Comparison of ENCODE assay signal across 23 cellular contexts in genomic region chr2:56505885-56506284, GRCh38.
DNase-seq lines count a peak whose midpoint lies in the region; ATAC-seq and TF ChIP-seq lines count a peak whose summit lies in the region.
"Had no signal": no experiment of that assay in that cellular context is flagged by ENCODE, and none has a peak within 500 bp of the region (broad histone marks: within the 10 kb centered on the region; RNA-seq: fewer than 3 reads in every experiment).

No MANE protein-coding gene starts in this region.

- H2AK5ac ChIP-seq in mesenchymal stem cell (ENCODE audit: low read length, severe bottlenecking) = no peak overlapping the region

- H3K9me3 ChIP-seq in adipocyte (ENCODE audit: control insufficient read depth, low read length) = no peaks in the 10 kb centered on the region
- no peaks in the 10 kb centered on the region for H3K9me3 ChIP-seq in mesenchymal stem cell (ENCODE audit: control insufficient read depth, low read length)
- H3K9me3 ChIP-seq in testis = no peaks in the 10 kb centered on the region
- H3K9me3 ChIP-seq in aorta (ENCODE audit: control insufficient read depth, low read length) = peaks cover 1% of the 10 kb centered on the region
- H3K9me3 ChIP-seq: A549, Caco-2, MG63, SK-N-SH had no signal

- H3K27me3 Mint-ChIP-seq in osteocyte (ENCODE audit: unreplicated experiment) = no peaks in the 10 kb centered on the region
- H3K27me3 Mint-ChIP-seq: CD4-positive, alpha-beta T cell; IgD-negative memory B cell had no signal

- H2AFZ ChIP-seq in mesenchymal stem cell (ENCODE audit: low read depth, low read length) = no peak overlapping the region

- H3K79me1 ChIP-seq in mesenchymal stem cell (replicated peaks; ENCODE audit: low read length, poor library complexity, severe bottlenecking) = no peaks in the 10 kb centered on the region

- no peaks in the 10 kb centered on the region for H3K27me3 ChIP-seq in adipocyte (replicated peaks; ENCODE audit: control insufficient read depth, insufficient read depth, low read length)
- H3K27me3 ChIP-seq in mesenchymal stem cell (ENCODE audit: control insufficient read depth in 1 of 2, insufficient read depth in 1 of 2, low read length in 2 of 2) = no peaks in the 10 kb centered on the region
- no peaks in the 10 kb centered on the region for H3K27me3 ChIP-seq in testis
- no peaks in the 10 kb centered on the region for H3K27me3 ChIP-seq in aorta (ENCODE audit: control insufficient read depth in 1 of 2, insufficient read depth in 2 of 2, low read length in 1 of 2)
- H3K27me3 ChIP-seq: MG63 had no signal

- H4K8ac ChIP-seq in mesenchymal stem cell (ENCODE audit: low read length) = no peak overlapping the region

- intact Hi-C loops in testis (cut with DNase I; ENCODE audit: low total_unique reads) = no loop called here
- intact Hi-C loops in aorta (cut with DNase I) = no loop called here

- H3K4me1 Mint-ChIP-seq in osteocyte (ENCODE audit: unreplicated experiment) = no peaks in the 10 kb centered on the region
- H3K4me1 Mint-ChIP-seq: IgD-negative memory B cell had no signal

- H3K36me3 Mint-ChIP-seq in osteocyte (ENCODE audit: unreplicated experiment) = no peaks in the 10 kb centered on the region
- H3K36me3 Mint-ChIP-seq: IgD-negative memory B cell had no signal

- H3K4me3 ChIP-seq in adipocyte (ENCODE audit: low read length) (no peak overlapping the region), mesenchymal stem cell (ENCODE audit: insufficient read depth in 1 of 2, low read depth in 1 of 2, low read length in 2 of 2) (no peak overlapping the region), testis (no peak overlapping the region), aorta (ENCODE audit: low read length in 2 of 2) (no peak overlapping the region)
- H3K4me3 ChIP-seq: A549, MG63 had no signal

- H3K4me2 ChIP-seq in mesenchymal stem cell (ENCODE audit: low read length, poor library complexity, severe bottlenecking) = no peak overlapping the region
- H3K4me2 ChIP-seq: A549, SK-N-SH had no signal

- H3K36me3 ChIP-seq in adipocyte (ENCODE audit: control insufficient read depth, insufficient read depth, low read length, severe bottlenecking) = no peaks in the 10 kb centered on the region
- H3K36me3 ChIP-seq in mesenchymal stem cell (ENCODE audit: control insufficient read depth in 1 of 2, insufficient read depth in 2 of 2, low read depth in 1 of 2, low read length in 2 of 2) = no peaks in the 10 kb centered on the region
- H3K36me3 ChIP-seq in testis (ENCODE audit: low read depth, missing control alignments) = no peaks in the 10 kb centered on the region
- H3K36me3 ChIP-seq in aorta (ENCODE audit: control insufficient read depth in 1 of 2, insufficient read depth in 2 of 2, low read length in 1 of 2) = no peaks in the 10 kb centered on the region
- H3K36me3 ChIP-seq: MG63 had no signal

- H3K4ac ChIP-seq in mesenchymal stem cell (ENCODE audit: low read depth in 1 of 2, low read length in 2 of 2) = no peak overlapping the region

- TF ChIP-seq CTCF in osteocyte (IDR thresholded peaks at IDR 0.05) = no peak
- no peak for TF ChIP-seq CTCF in testis (IDR thresholded peaks at IDR 0.05)

- H2BK5ac ChIP-seq in mesenchymal stem cell (ENCODE audit: low read depth, low read length, poor library complexity, severe bottlenecking) = no peak overlapping the region

- H4K91ac ChIP-seq in mesenchymal stem cell (ENCODE audit: low read length) = no peak overlapping the region

- H3K18ac ChIP-seq in mesenchymal stem cell (ENCODE audit: low read depth in 1 of 2, low read length in 2 of 2) = no peak overlapping the region

- no peak overlapping the region for H2BK120ac ChIP-seq in mesenchymal stem cell (ENCODE audit: low read depth, low read length)

- no peak overlapping the region for H2BK12ac ChIP-seq in mesenchymal stem cell (ENCODE audit: low read length in 2 of 2)

- H3K14ac ChIP-seq in mesenchymal stem cell (ENCODE audit: low read length in 2 of 2) = no peak overlapping the region

- ATAC-seq in aorta (ENCODE audit: low FRiP score) = no peak
- ATAC-seq: A549, HCT116, Right ventricle myocardium inferior had no signal

- no peaks in the 10 kb centered on the region for H3K4me1 ChIP-seq in adipocyte (ENCODE audit: control insufficient read depth, insufficient read depth, low read length)
- no peaks in the 10 kb centered on the region for H3K4me1 ChIP-seq in mesenchymal stem cell (ENCODE audit: control insufficient read depth, insufficient read depth, low read depth, low read length)
- H3K4me1 ChIP-seq in testis = no peaks in the 10 kb centered on the region
- H3K4me1 ChIP-seq in aorta (ENCODE audit: control insufficient read depth in 1 of 2, insufficient read depth in 2 of 2, low read length in 2 of 2) = no peaks in the 10 kb centered on the region
- H3K4me1 ChIP-seq: A549, Caco-2 had no signal

- no peak overlapping the region for H2BK15ac ChIP-seq in mesenchymal stem cell (ENCODE audit: low read depth, poor library complexity, severe bottlenecking)

- H3K4me3 Mint-ChIP-seq in osteocyte (ENCODE audit: unreplicated experiment) = no peak overlapping the region
- H3K4me3 Mint-ChIP-seq: CD4-positive, alpha-beta T cell; IgD-negative memory B cell had no signal

- no peak overlapping the region for H3K27ac Mint-ChIP-seq in osteocyte (ENCODE audit: unreplicated experiment)
- H3K27ac Mint-ChIP-seq: CD4-positive, alpha-beta T cell; IgD-negative memory B cell had no signal

- no peak overlapping the region for H3K27ac ChIP-seq in mesenchymal stem cell (ENCODE audit: low read length, poor library complexity, severe bottlenecking)
- H3K27ac ChIP-seq in testis = no peak overlapping the region
- H3K27ac ChIP-seq in aorta (ENCODE audit: low read depth in 1 of 2, low read length in 2 of 2) = no peak overlapping the region
- H3K27ac ChIP-seq: A549, HL-60 had no signal

- H3K9ac ChIP-seq in adipocyte (ENCODE audit: low read length) = no peak overlapping the region
- H3K9ac ChIP-seq in mesenchymal stem cell (ENCODE audit: low read length) = no peak overlapping the region
- H3K9ac ChIP-seq: SK-N-SH had no signal

- DNase-seq in NCI-H510A treated with DMSO at 0.1 percent for 48 hours (lab: John Stamatoyannopoulos, UW) (peak; percentile 10), NCI-H510A (lab: John Stamatoyannopoulos, UW) (no peak), MV-4-11 (lab: John Stamatoyannopoulos, UW) (peak; percentile 51), adipocyte (ENCODE audit: low read depth) (peak; percentile 34), mesenchymal stem cell (peak; percentile 13), osteocyte (ENCODE audit: extremely low spot score, unreplicated experiment) (no peak), testis (no peak), aorta (no peak)
- DNase-seq: Caco-2; CD4-positive, alpha-beta T cell; Karpas-422; MG63; NCI-H1436 treated with DMSO at 0.1 percent for 48 hours; NCI-H2081; NCI-H345; NCI-H69; NK-92 treated with Interleukin-12 subunit alpha and Interleukin-12 subunit beta, amount 100 ng/mL, for 24 hours; SK-N-SH had no signal

- no peak overlapping the region for H3K23ac ChIP-seq in mesenchymal stem cell (ENCODE audit: low read length in 2 of 2)

- H3K9me3 Mint-ChIP-seq in osteocyte (ENCODE audit: unreplicated experiment) = no peaks in the 10 kb centered on the region

- WGBS in mesenchymal stem cell = 100% methylated on average over 2 of the region's 3 CpGs
- 85 to 93% methylated on average over 3 of the region's 3 CpGs for WGBS in testis, 2 donors
- WGBS in aorta, 2 donors = 83 to 87% methylated on average over 3 of the region's 3 CpGs

- no peak for TF ChIP-seq POLR2A in testis (IDR thresholded peaks at IDR 0.05)

Comparison
In these comparisons a context has a peak if more than half of its experiments do, and no peak if none do; other contexts are left out.
1. DNase-seq: peak in NCI-H510A treated with DMSO at 0.1 percent for 48 hours (single experiment), MV-4-11 (single experiment), adipocyte (single experiment) and mesenchymal stem cell (single experiment); none in NCI-H510A (single experiment), osteocyte (single experiment), testis (single experiment) and aorta (0 of 2).